In the genomic region with DNA sequence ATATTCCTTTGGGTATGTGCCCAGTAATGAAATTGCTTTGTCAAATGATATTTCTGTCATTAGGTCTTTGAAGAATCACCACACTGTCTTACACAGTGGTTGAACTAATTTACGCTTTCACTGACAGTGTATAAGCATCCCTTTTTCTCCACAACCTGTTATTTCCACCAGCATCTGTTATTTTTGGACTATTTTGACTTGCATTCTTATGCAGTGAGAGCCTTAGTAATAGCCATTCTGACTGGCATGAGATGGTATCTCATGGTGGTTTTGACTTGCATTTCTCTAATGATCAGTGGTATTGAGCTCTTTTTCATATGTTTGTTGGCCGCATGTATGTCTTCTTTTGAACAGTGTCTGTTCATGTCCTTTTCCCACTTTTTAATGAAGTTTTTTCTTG, we compare ENCODE assay signal across 21 cellular contexts.
"Had no signal": no experiment of that assay in that cellular context is flagged by ENCODE, and none has a peak within 500 bp of the region (broad histone marks: within the 10 kb centered on the region; RNA-seq: fewer than 3 reads in every experiment).

No MANE protein-coding gene starts in this region.

- DNase-seq: cortex of kidney; effector memory CD4-positive, alpha-beta T cell; glutamatergic neuron; islet precursor cell; mammary epithelial cell; mucosa of descending colon; nucleus accumbens; pancreas; right cardiac atrium; stimulated activated CD4-positive, alpha-beta T cell treated with anti-CD3 and anti-CD28 coated beads, Interleukin-4, amount 100 ng/mL, for 24 hours; tibial artery; upper lobe of left lung; uterus had no signal

- H3K9me3 ChIP-seq: gastroesophageal sphincter, mucosa of descending colon, pancreas, tibial artery, upper lobe of left lung, uterus had no signal

- H3K27me3 ChIP-seq: gastroesophageal sphincter, neural progenitor cell, pancreas, tibial artery, upper lobe of left lung, uterus had no signal

- H3K9ac ChIP-seq: neural progenitor cell had no signal

- H3K4me1 Mint-ChIP-seq: stimulated activated memory B cell treated with anti-CD40 and anti-IgM and Interleukin-4, amounts not matched to agents 10 μg/mL and 1 μg/mL and 100 μg/mL, for 72 hours had no signal

- H3K27ac ChIP-seq: gastroesophageal sphincter, neural progenitor cell, pancreas, tibial artery, upper lobe of left lung, uterus had no signal

- H3K36me3 Mint-ChIP-seq: natural killer cell treated with Interleukin-12 subunit alpha and Interleukin-12 subunit beta and Interleukin-15 and Interleukin-18, amount 100 ng/mL, for 72 hours; stimulated activated memory B cell treated with anti-CD40 and anti-IgM and Interleukin-4, amounts not matched to agents 10 μg/mL and 1 μg/mL and 100 μg/mL, for 72 hours had no signal

- H3K27ac Mint-ChIP-seq: natural killer cell treated with Interleukin-12 subunit alpha and Interleukin-12 subunit beta and Interleukin-15 and Interleukin-18, amount 100 ng/mL, for 72 hours; neural progenitor cell; progenitor cell of endocrine pancreas; stimulated activated memory B cell treated with anti-CD40 and anti-IgM and Interleukin-4, amounts not matched to agents 10 μg/mL and 1 μg/mL and 100 μg/mL, for 72 hours; stimulated activated naive CD8-positive, alpha-beta T cell treated with anti-CD3 and anti-CD28 coated beads, Interleukin-15, Interleukin-2, amounts not matched to agents 100 ng/mL and 50 ng/mL, for 24 hours had no signal

- H3K4me3 Mint-ChIP-seq: natural killer cell treated with Interleukin-12 subunit alpha and Interleukin-12 subunit beta and Interleukin-15 and Interleukin-18, amount 100 ng/mL, for 72 hours; neural progenitor cell; stimulated activated memory B cell treated with anti-CD40 and anti-IgM and Interleukin-4, amounts not matched to agents 10 μg/mL and 1 μg/mL and 100 μg/mL, for 72 hours; stimulated activated naive CD8-positive, alpha-beta T cell treated with anti-CD3 and anti-CD28 coated beads, Interleukin-15, Interleukin-2, amounts not matched to agents 100 ng/mL and 50 ng/mL, for 24 hours had no signal

- H3K4me1 ChIP-seq: gastroesophageal sphincter, pancreas, uterus had no signal

- H3K9me3 Mint-ChIP-seq: natural killer cell treated with Interleukin-12 subunit alpha and Interleukin-12 subunit beta and Interleukin-15 and Interleukin-18, amount 100 ng/mL, for 72 hours; neural progenitor cell; stimulated activated memory B cell treated with anti-CD40 and anti-IgM and Interleukin-4, amounts not matched to agents 10 μg/mL and 1 μg/mL and 100 μg/mL, for 72 hours; stimulated activated naive CD8-positive, alpha-beta T cell treated with anti-CD3 and anti-CD28 coated beads, Interleukin-15, Interleukin-2, amounts not matched to agents 100 ng/mL and 50 ng/mL, for 24 hours had no signal

- ATAC-seq: esophagus mucosa; gastroesophageal sphincter; left lobe of liver; mucosa of descending colon; natural killer cell treated with Interleukin-12 subunit alpha and Interleukin-12 subunit beta and Interleukin-15 and Interleukin-18, amount 100 ng/mL, for 72 hours; pancreas; right cardiac atrium; stimulated activated memory B cell treated with anti-CD40 and anti-IgM and Interleukin-4, amounts not matched to agents 10 μg/mL and 1 μg/mL and 100 μg/mL, for 72 hours had no signal

- H3K27me3 Mint-ChIP-seq: stimulated activated naive CD8-positive, alpha-beta T cell treated with anti-CD3 and anti-CD28 coated beads, Interleukin-15, Interleukin-2, amounts not matched to agents 100 ng/mL and 50 ng/mL, for 24 hours had no signal

- H3K4me3 ChIP-seq: gastroesophageal sphincter, mucosa of descending colon, neural progenitor cell, pancreas, tibial artery, upper lobe of left lung, uterus had no signal

- H3K36me3 ChIP-seq: gastroesophageal sphincter, neural progenitor cell, pancreas, tibial artery, upper lobe of left lung, uterus had no signal
